Comparison of ENCODE assay signal across 1 cellular context in the genomic region with DNA sequence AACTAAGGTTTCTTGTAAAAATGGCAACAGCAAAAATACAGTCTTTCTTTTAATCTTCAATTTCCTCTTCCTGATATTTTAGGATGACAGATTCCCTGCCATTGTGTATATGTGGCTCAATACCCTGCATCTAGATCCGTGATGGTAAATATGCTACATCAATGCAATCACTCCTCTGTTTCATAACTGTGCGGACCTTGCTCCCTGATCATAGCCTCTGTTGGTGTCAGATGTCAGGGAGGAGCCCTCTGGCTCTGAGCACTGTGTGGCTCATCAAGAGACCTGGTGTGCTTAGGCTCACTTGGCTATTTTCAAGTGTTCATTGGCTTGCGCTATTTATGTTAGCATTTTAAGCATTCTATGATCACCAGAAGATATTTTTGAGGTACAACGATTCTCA.
TF ChIP-seq lines count a peak whose summit lies in the region.

No MANE protein-coding gene starts in this region.

TF ChIP-seq in HCT116, 20 proteins besides CTCF, POLR2A, EP300 and RAD21:
- TF ChIP-seq, protein P1, sequence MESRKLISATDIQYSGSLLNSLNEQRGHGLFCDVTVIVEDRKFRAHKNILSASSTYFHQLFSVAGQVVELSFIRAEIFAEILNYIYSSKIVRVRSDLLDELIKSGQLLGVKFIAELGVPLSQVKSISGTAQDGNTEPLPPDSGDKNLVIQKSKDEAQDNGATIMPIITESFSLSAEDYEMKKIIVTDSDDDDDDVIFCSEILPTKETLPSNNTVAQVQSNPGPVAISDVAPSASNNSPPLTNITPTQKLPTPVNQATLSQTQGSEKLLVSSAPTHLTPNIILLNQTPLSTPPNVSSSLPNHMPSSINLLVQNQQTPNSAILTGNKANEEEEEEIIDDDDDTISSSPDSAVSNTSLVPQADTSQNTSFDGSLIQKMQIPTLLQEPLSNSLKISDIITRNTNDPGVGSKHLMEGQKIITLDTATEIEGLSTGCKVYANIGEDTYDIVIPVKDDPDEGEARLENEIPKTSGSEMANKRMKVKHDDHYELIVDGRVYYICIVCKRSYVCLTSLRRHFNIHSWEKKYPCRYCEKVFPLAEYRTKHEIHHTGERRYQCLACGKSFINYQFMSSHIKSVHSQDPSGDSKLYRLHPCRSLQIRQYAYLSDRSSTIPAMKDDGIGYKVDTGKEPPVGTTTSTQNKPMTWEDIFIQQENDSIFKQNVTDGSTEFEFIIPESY (IDR thresholded peaks at IDR 0.05; ENCODE audit: extremely low read depth, insufficient replicate concordance, low read length) = no peak
- TF ChIP-seq YY1 (IDR thresholded peaks at IDR 0.05; ENCODE audit: extremely low read depth, insufficient replicate concordance, low read depth, low read length) (no peak), ZNF274 (IDR thresholded peaks at IDR 0.05; ENCODE audit: low read depth, low read length) (no peak)
- TF ChIP-seq, protein P2, sequence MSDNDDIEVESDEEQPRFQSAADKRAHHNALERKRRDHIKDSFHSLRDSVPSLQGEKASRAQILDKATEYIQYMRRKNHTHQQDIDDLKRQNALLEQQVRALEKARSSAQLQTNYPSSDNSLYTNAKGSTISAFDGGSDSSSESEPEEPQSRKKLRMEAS (IDR thresholded peaks at IDR 0.05) = no peak
- TF ChIP-seq, protein P3, sequence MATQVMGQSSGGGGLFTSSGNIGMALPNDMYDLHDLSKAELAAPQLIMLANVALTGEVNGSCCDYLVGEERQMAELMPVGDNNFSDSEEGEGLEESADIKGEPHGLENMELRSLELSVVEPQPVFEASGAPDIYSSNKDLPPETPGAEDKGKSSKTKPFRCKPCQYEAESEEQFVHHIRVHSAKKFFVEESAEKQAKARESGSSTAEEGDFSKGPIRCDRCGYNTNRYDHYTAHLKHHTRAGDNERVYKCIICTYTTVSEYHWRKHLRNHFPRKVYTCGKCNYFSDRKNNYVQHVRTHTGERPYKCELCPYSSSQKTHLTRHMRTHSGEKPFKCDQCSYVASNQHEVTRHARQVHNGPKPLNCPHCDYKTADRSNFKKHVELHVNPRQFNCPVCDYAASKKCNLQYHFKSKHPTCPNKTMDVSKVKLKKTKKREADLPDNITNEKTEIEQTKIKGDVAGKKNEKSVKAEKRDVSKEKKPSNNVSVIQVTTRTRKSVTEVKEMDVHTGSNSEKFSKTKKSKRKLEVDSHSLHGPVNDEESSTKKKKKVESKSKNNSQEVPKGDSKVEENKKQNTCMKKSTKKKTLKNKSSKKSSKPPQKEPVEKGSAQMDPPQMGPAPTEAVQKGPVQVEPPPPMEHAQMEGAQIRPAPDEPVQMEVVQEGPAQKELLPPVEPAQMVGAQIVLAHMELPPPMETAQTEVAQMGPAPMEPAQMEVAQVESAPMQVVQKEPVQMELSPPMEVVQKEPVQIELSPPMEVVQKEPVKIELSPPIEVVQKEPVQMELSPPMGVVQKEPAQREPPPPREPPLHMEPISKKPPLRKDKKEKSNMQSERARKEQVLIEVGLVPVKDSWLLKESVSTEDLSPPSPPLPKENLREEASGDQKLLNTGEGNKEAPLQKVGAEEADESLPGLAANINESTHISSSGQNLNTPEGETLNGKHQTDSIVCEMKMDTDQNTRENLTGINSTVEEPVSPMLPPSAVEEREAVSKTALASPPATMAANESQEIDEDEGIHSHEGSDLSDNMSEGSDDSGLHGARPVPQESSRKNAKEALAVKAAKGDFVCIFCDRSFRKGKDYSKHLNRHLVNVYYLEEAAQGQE (IDR thresholded peaks at IDR 0.05; ENCODE audit: low read depth) = no peak
TF ChIP-seq in HCT116: peak in this region for 0.
